8 cellular contexts compared by ENCODE assay signal in genomic region chr3:56681963-56682457, GRCh38. TPM values are rescaled to one million over a fixed set of nuclear protein-coding genes. Genes with fewer than 3 reads are reported as not detected.
DNase-seq lines count a peak whose midpoint lies in the region; ATAC-seq, FAIRE-seq and TF ChIP-seq lines count a peak whose summit lies in the region.

No MANE protein-coding gene starts in this region.

- H3K27ac Mint-ChIP-seq in endodermal cell (peak overlapping the region; percentile 98), osteocyte (ENCODE audit: unreplicated experiment) (peak overlapping the region; percentile 97)

- no peak for DNase-seq in GM06990 (ENCODE audit: extremely low read depth, insufficient read length)
- DNase-seq in NCI-H345 (lab: John Stamatoyannopoulos, UW), result peak; percentile 32
- DNase-seq in endodermal cell, result peak; percentile 89
- DNase-seq in osteocyte (ENCODE audit: extremely low spot score, unreplicated experiment), result no peak
- DNase-seq in NCI-H2029 treated with DMSO at 0.1 percent for 48 hours (lab: John Stamatoyannopoulos, UW), result no peak
- DNase-seq in NCI-H1930 (lab: John Stamatoyannopoulos, UW), result no peak
- no peak for DNase-seq in frontal cortex (ENCODE audit: low spot score in 2 of 2)

- H3K4me3 ChIP-seq in GM06990 (replicated peaks; ENCODE audit: low read depth, low read length) (peak overlapping the region; percentile 87), endodermal cell (ENCODE audit: low read length) (peak overlapping the region; percentile 97)

- peaks cover 51% of the 10 kb centered on the region for H3K36me3 Mint-ChIP-seq in endodermal cell (ENCODE audit: low read depth)
- peaks cover 19% of the 10 kb centered on the region for H3K36me3 Mint-ChIP-seq in osteocyte (ENCODE audit: unreplicated experiment)

- 1 to 4% methylated on average over 5 to 9 of the region's 10 CpGs for WGBS in endodermal cell (ENCODE audit: insufficient coverage in 1 of 2, insufficient read length in 1 of 2), 2 experiments

- H3K9me3 Mint-ChIP-seq in endodermal cell (peaks cover 13% of the 10 kb centered on the region), osteocyte (ENCODE audit: unreplicated experiment) (peaks cover 4% of the 10 kb centered on the region)

- H3K27me3 Mint-ChIP-seq in endodermal cell (ENCODE audit: insufficient read depth) (peaks cover 14% of the 10 kb centered on the region), osteocyte (ENCODE audit: unreplicated experiment) (no peaks in the 10 kb centered on the region)

- H3K36me3 ChIP-seq in GM06990 (ENCODE audit: control insufficient read depth, insufficient read depth, low read length) (no peaks in the 10 kb centered on the region), endodermal cell (ENCODE audit: control insufficient read depth, insufficient read depth, low read length) (peaks cover 21% of the 10 kb centered on the region)

- H3K9me3 ChIP-seq in endodermal cell (ENCODE audit: control insufficient read depth, low read length), result peaks cover 9% of the 10 kb centered on the region

- H3K4me1 ChIP-seq in endodermal cell (ENCODE audit: control insufficient read depth, insufficient read depth, low read length), result no peaks in the 10 kb centered on the region

- peak overlapping the region; percentile 97 for H3K27ac ChIP-seq in endodermal cell (ENCODE audit: low read depth, low read length)

- TF ChIP-seq CTCF in GM06990 (IDR thresholded peaks at IDR 0.05; ENCODE audit: insufficient read depth, low read length, poor library complexity, severe bottlenecking) (no peak), endodermal cell (conservative IDR thresholded peaks at IDR 0.05) (no peak), osteocyte (IDR thresholded peaks at IDR 0.05) (no peak)

- no peak for FAIRE-seq in frontal cortex (lab: Jason Lieb, UNC)

- no peak for ATAC-seq in GM21526 (IDR thresholded peaks at IDR 0.05; ENCODE audit: low FRiP score, unreplicated experiment)

- H3K4me1 Mint-ChIP-seq in endodermal cell (peaks cover 29% of the 10 kb centered on the region), osteocyte (ENCODE audit: unreplicated experiment) (peaks cover 33% of the 10 kb centered on the region)

- H3K27me3 ChIP-seq in GM06990 (replicated peaks; ENCODE audit: control insufficient read depth, insufficient read depth, low read length), result no peaks in the 10 kb centered on the region
- H3K27me3 ChIP-seq in endodermal cell (ENCODE audit: control insufficient read depth, insufficient read depth, low read length, poor library complexity, severe bottlenecking), result no peaks in the 10 kb centered on the region

- H3K9ac ChIP-seq in endodermal cell (ENCODE audit: extremely low read depth, low read length, poor library complexity, severe bottlenecking), result peak overlapping the region; percentile 95

- H3K4me3 Mint-ChIP-seq in endodermal cell, result peak overlapping the region; percentile 90
- peak overlapping the region; percentile 94 for H3K4me3 Mint-ChIP-seq in osteocyte (ENCODE audit: unreplicated experiment)

RNA-seq across cellular contexts. Expression of gene TASOR, which starts 1.1 kb away (rescaled TPM):
- 10 to 100 TPM; 62.5 to 94.2 TPM for total RNA-seq in endodermal cell
- 65.3 TPM for polyA plus RNA-seq in endodermal cell (2013, experiment 1 of 2)
- 75.6 TPM for polyA plus RNA-seq in endodermal cell (2013, experiment 2 of 2)
- 60.2 and 65.9 TPM in 2 replicates for total RNA-seq in osteocyte
- total RNA-seq in frontal cortex, result 187 TPM

Comparison
In these comparisons a context has a peak if more than half of its experiments do, and no peak if none do; other contexts are left out.
1. DNase-seq: peak in NCI-H345 (single experiment) and endodermal cell (single experiment); none in GM06990 (single experiment), osteocyte (single experiment), NCI-H2029 treated with DMSO at 0.1 percent for 48 hours (single experiment), NCI-H1930 (0 of 2) and frontal cortex (0 of 2).